8 cellular contexts compared by ENCODE assay signal in genomic region chr19:12789904-12790619, GRCh38. TPM values are rescaled to one million over a fixed set of nuclear protein-coding genes. Genes with fewer than 3 reads are reported as not detected.
DNase-seq lines count a peak whose midpoint lies in the region; ATAC-seq, FAIRE-seq and TF ChIP-seq lines count a peak whose summit lies in the region.

No MANE protein-coding gene starts in this region.

- H3K4me1 ChIP-seq in ascending aorta (peaks cover 31 to 41% of the 10 kb centered on the region in 2 donors), right cardiac atrium (ENCODE audit: control insufficient read depth, insufficient read depth, low read length) (peaks cover 3% of the 10 kb centered on the region), uterus (peaks cover 0 to 10% of the 10 kb centered on the region in 2 donors)

- TF ChIP-seq POLR2A in GM12891 (IDR thresholded peaks at IDR 0.05; ENCODE audit: low read depth, low read length) (no peak), uterus (IDR thresholded peaks at IDR 0.05) (peak; percentile 92 to 94)

- H3K4me1 Mint-ChIP-seq in T-helper 2 cell treated with Interferon-gamma antibody and Interleukin-4, amounts not matched to agents 5 μg/mL and 100 μg/mL, for 36 hours (ENCODE audit: low read depth) = peaks cover 30% of the 10 kb centered on the region

- no peaks in the 10 kb centered on the region for H3K27me3 Mint-ChIP-seq in T-helper 2 cell treated with Interferon-gamma antibody and Interleukin-4, amounts not matched to agents 5 μg/mL and 100 μg/mL, for 36 hours (ENCODE audit: low read depth)

- intact Hi-C loops in ascending aorta (cut with DNase I) = loop anchor here (2.0 to 10.0 kb wide), 5 partner anchors 157 to 1255 kb away; partner anchors contain the start of genes CNN1, RAD23A and RFX1
- intact Hi-C loops in right cardiac atrium (cut with DNase I) = no loop called here
- intact Hi-C loops in uterus (cut with DNase I; ENCODE audit: low total_unique reads) = no loop called here

- WGBS in right cardiac atrium = under 1% methylated on average over 56 of the region's 56 CpGs

- peak overlapping the region; percentile 95 for H3K4me3 Mint-ChIP-seq in T-helper 2 cell treated with Interferon-gamma antibody and Interleukin-4, amounts not matched to agents 5 μg/mL and 100 μg/mL, for 36 hours

- H3K9me3 ChIP-seq in ascending aorta (no peaks in the 10 kb centered on the region), right cardiac atrium (ENCODE audit: control insufficient read depth, low read length) (no peaks in the 10 kb centered on the region), uterus (no peaks in the 10 kb centered on the region)

- peak overlapping the region; percentile 83 to 90 for H3K4me3 ChIP-seq in ascending aorta
- H3K4me3 ChIP-seq in right cardiac atrium (ENCODE audit: low read length) = peak overlapping the region; percentile 49
- H3K4me3 ChIP-seq in uterus = peak overlapping the region; percentile 84 to 87

- H3K9me3 Mint-ChIP-seq in T-helper 2 cell treated with Interferon-gamma antibody and Interleukin-4, amounts not matched to agents 5 μg/mL and 100 μg/mL, for 36 hours = no peaks in the 10 kb centered on the region

- DNase-seq in GM12891 (ENCODE audit: insufficient read length, low spot score) (peak; percentile 89), NCI-H1436 treated with DMSO at 0.1 percent for 48 hours (lab: John Stamatoyannopoulos, UW) (peak; percentile 60), ascending aorta (ENCODE audit: low spot score in 2 of 2) (peak; percentile 92 to 98), right cardiac atrium (peak; percentile 99), pulmonary artery endothelial cell (ENCODE audit: low read depth, low spot score) (peak; percentile 74), uterus (peak; percentile 97 to 98)
- peak; percentile 98 for DNase-seq in T-helper 2 cell treated with Interferon-gamma antibody and Interleukin-4, amounts not matched to agents 5 μg/mL and 100 μg/mL, for 36 hours (ENCODE audit: low spot score)

- peak; percentile 80 for FAIRE-seq in GM12891 (lab: Jason Lieb, UNC)

- H3K27me3 ChIP-seq in ascending aorta (no peaks in the 10 kb centered on the region), right cardiac atrium (ENCODE audit: control insufficient read depth, insufficient read depth) (no peaks in the 10 kb centered on the region), uterus (no peaks in the 10 kb centered on the region)

- H3K36me3 ChIP-seq in ascending aorta (peaks cover 5 to 6% of the 10 kb centered on the region in 2 donors), uterus (no peaks in the 10 kb centered on the region)

- TF ChIP-seq CTCF in ascending aorta (IDR thresholded peaks at IDR 0.05) = no peak
- peak in 1 of 4 experiments; percentile 18 for TF ChIP-seq CTCF in uterus (IDR thresholded peaks at IDR 0.05)

- H3K36me3 Mint-ChIP-seq in T-helper 2 cell treated with Interferon-gamma antibody and Interleukin-4, amounts not matched to agents 5 μg/mL and 100 μg/mL, for 36 hours (ENCODE audit: low read depth) = peaks cover 7% of the 10 kb centered on the region

- peak overlapping the region; percentile 91 for H3K27ac Mint-ChIP-seq in T-helper 2 cell treated with Interferon-gamma antibody and Interleukin-4, amounts not matched to agents 5 μg/mL and 100 μg/mL, for 36 hours

- H3K27ac ChIP-seq in ascending aorta (peak overlapping the region; percentile 95 to 96), right cardiac atrium (ENCODE audit: low read length) (peak overlapping the region; percentile 98), uterus (peak overlapping the region; percentile 98 to 100)

- ATAC-seq in HG02798 (IDR thresholded peaks at IDR 0.05; ENCODE audit: poor library complexity, unreplicated experiment) (peak; percentile 48), right cardiac atrium (peak; percentile 67 to 70)

TF ChIP-seq in GM12891, 5 proteins besides CTCF, POLR2A, EP300 and RAD21:
- TF ChIP-seq SPI1 (IDR thresholded peaks at IDR 0.05; ENCODE audit: low read depth, low read length) (peak; percentile 32; the same call in 1 of the 2 replicates), PAX5 (IDR thresholded peaks at IDR 0.05; ENCODE audit: insufficient read depth, low read length, severe bottlenecking) (peak; percentile 30), POLR2AphosphoS5 (IDR thresholded peaks at IDR 0.05; ENCODE audit: low read depth, low read length) (peak; percentile 64; the same call in 1 of the 2 replicates), TAF1 (IDR thresholded peaks at IDR 0.05; ENCODE audit: low read depth, low read length) (peak; percentile 50), POU2F2 (IDR thresholded peaks at IDR 0.05; ENCODE audit: low read depth, low read length) (0 out of 2 replicates have a peak, but pooled peaks have one; percentile 21)

RNA-seq across cellular contexts. Expression of gene JUNB, which starts 1.2 kb away (rescaled TPM):
- polyA plus RNA-seq in GM12891 (2012; ENCODE audit: low read depth, missing spikeins) = 85.5 TPM
- 3,581 TPM for total RNA-seq in ascending aorta
- 100 to 1,000 TPM in 1 of 4 donors, 10 to 100 TPM in 3; 29.9 to 209 (median 51.9) TPM for total RNA-seq in right cardiac atrium
- 156 TPM for polyA plus RNA-seq in right cardiac atrium
- total RNA-seq in pulmonary artery endothelial cell = 33.4 and 41.1 TPM in 2 replicates
- total RNA-seq in uterus = 100 to 1,000 TPM in 1 of 4 donors, 10 to 100 TPM in 3; 47.4 to 417 (median 81.5) TPM

RNA-seq across cellular contexts. Expression of gene PRDX2, which starts 11.5 kb away (rescaled TPM):
- 154 TPM for polyA plus RNA-seq in GM12891 (2012; ENCODE audit: low read depth, missing spikeins)
- total RNA-seq in ascending aorta (259 TPM), right cardiac atrium (100 to 1,000 TPM; 595 to 772 (median 666) TPM), pulmonary artery endothelial cell (186 and 250 TPM in 2 replicates), uterus (100 to 1,000 TPM; 148 to 178 (median 163) TPM)
- 834 TPM for polyA plus RNA-seq in right cardiac atrium

RNA-seq across cellular contexts. Expression of gene THSD8, which starts 11.8 kb away (rescaled TPM):
- 9.6 TPM for polyA plus RNA-seq in GM12891 (2012; ENCODE audit: low read depth, missing spikeins)
- total RNA-seq in ascending aorta = not detected
- 1 to 10 TPM; 2.2 to 3.6 (median 3.0) TPM for total RNA-seq in right cardiac atrium
- 2.5 TPM for polyA plus RNA-seq in right cardiac atrium
- 0.13 TPM in 1 of 2 replicates, not detected in the other for total RNA-seq in pulmonary artery endothelial cell
- total RNA-seq in uterus = 1 to 10 TPM in 1 of 4 donors, not detected in 3; 4.1 TPM

RNA-seq across cellular contexts. Expression of gene HOOK2, which starts 14.7 kb away (rescaled TPM):
- polyA plus RNA-seq in GM12891 (2012; ENCODE audit: low read depth, missing spikeins) = 8.8 TPM
- total RNA-seq in ascending aorta (58.5 TPM), right cardiac atrium (10 to 100 TPM in 2 of 4 donors, 1 to 10 TPM in 2; 9.3 to 22.9 (median 13.4) TPM), pulmonary artery endothelial cell (11.4 and 11.5 TPM in 2 replicates), uterus (10 to 100 TPM in 2 of 4 donors, 1 to 10 TPM in 1, under 1 TPM in 1; 0.59 to 37.5 (median 14.0) TPM)
- polyA plus RNA-seq in right cardiac atrium = 18.0 TPM

RNA-seq across cellular contexts. Expression of gene RNASEH2A, which starts 16.3 kb away (rescaled TPM):
- 31.7 TPM for polyA plus RNA-seq in GM12891 (2012; ENCODE audit: low read depth, missing spikeins)
- total RNA-seq in ascending aorta (3.4 TPM), right cardiac atrium (1 to 10 TPM; 2.6 to 4.6 (median 3.7) TPM), pulmonary artery endothelial cell (34.7 and 50.5 TPM in 2 replicates), uterus (10 to 100 TPM in 1 of 4 donors, 1 to 10 TPM in 3; 2.3 to 18.9 (median 3.1) TPM)
- polyA plus RNA-seq in right cardiac atrium = 3.5 TPM

Comparison
In these comparisons a context has a peak if more than half of its experiments do, and no peak if none do; other contexts are left out.
1. Peak in every context shown above with its lines: DNase-seq, ATAC-seq, H3K4me3 ChIP-seq and H3K27ac ChIP-seq.